Comparison of ENCODE assay signal across 26 cellular contexts in genomic region chr4:958314-958665, GRCh38. TPM values are rescaled to one million over a fixed set of nuclear protein-coding genes. Genes with fewer than 3 reads are reported as not detected.
"Had no signal": no experiment of that assay in that cellular context is flagged by ENCODE, and none has a peak within 500 bp of the region (broad histone marks: within the 10 kb centered on the region; RNA-seq: fewer than 3 reads in every experiment).

No MANE protein-coding gene starts in this region.

- H3K27ac ChIP-seq: colonic mucosa, epithelial cell of prostate, gastroesophageal sphincter, heart left ventricle, lower lobe of right lung, thyroid gland had no signal

- H3K27me3 ChIP-seq: colonic mucosa, gastroesophageal sphincter, heart left ventricle, thyroid gland had no signal

- H3K4me3 ChIP-seq: colonic mucosa, gastroesophageal sphincter, heart left ventricle, lower lobe of right lung, thyroid gland had no signal

- DNase-seq: activated B cell treated with CpG ODN at 0.5 μM for 24 hours; activated CD4-positive, alpha-beta T cell treated with anti-CD3 and anti-CD28 coated beads for 36 hours; activated CD4-positive, alpha-beta T cell treated with anti-CD3 and anti-CD28 coated beads, Interleukin-2, amount 50 U/mL, for 4 hours; activated CD8-positive, alpha-beta memory T cell treated with anti-CD3 and anti-CD28 coated beads for 24 hours; activated CD8-positive, alpha-beta memory T cell treated with anti-CD3 and anti-CD28 coated beads, Interleukin-2, amount 50 U/mL, for 4 hours; activated T-cell treated with anti-CD3 and anti-CD28 coated beads, Interleukin-2, amount 50 U/mL, for 24 hours; central memory CD4-positive, alpha-beta T cell; colonic mucosa; lower lobe of right lung; mesendoderm; naive B cell; occipital lobe; stimulated activated CD4-positive, alpha-beta T cell treated with anti-CD3 and anti-CD28 coated beads, Interleukin-12 subunit alpha, Interleukin-12 subunit beta, amount 100 ng/mL, for 4 hours; stimulated activated CD4-positive, alpha-beta T cell treated with anti-CD3 and anti-CD28 coated beads, Interleukin-4, amount 100 ng/mL, for 4 hours; stimulated activated naive CD8-positive, alpha-beta T cell treated with anti-CD3 and anti-CD28 coated beads, Interleukin-15, Interleukin-2, amounts not matched to agents 100 U/mL and 50 U/mL, for 24 hours; T-cell; T-helper 9 cell; thyroid gland had no signal

- ATAC-seq: activated CD4-positive, alpha-beta T cell treated with anti-CD3 and anti-CD28 coated beads for 36 hours; activated T-helper 17 cell treated with anti-CD3 and anti-CD28 coated beads, Interleukin-2, amount 50 U/mL, for 72 hours; gastroesophageal sphincter; lower lobe of right lung; stimulated activated naive CD8-positive, alpha-beta T cell treated with anti-CD3 and anti-CD28 coated beads, Interleukin-15, Interleukin-2, amounts not matched to agents 100 U/mL and 50 U/mL, for 24 hours; T-cell had no signal

- H3K27ac Mint-ChIP-seq: activated B cell treated with CpG ODN at 0.5 μM for 24 hours; activated CD4-positive, alpha-beta T cell treated with anti-CD3 and anti-CD28 coated beads for 36 hours; activated naive CD4-positive, alpha-beta T cell treated with anti-CD3 and anti-CD28 coated beads, Interleukin-2, amount 50 U/mL, for 24 hours; activated T-cell treated with anti-CD3 and anti-CD28 coated beads, Interleukin-2, amount 50 U/mL, for 24 hours; progenitor cell of endocrine pancreas; T-cell had no signal

- H3K27me3 Mint-ChIP-seq: activated B cell treated with CpG ODN at 0.5 μM for 24 hours; activated CD4-positive, alpha-beta T cell treated with anti-CD3 and anti-CD28 coated beads for 36 hours; activated naive CD4-positive, alpha-beta T cell treated with anti-CD3 and anti-CD28 coated beads, Interleukin-2, amount 50 U/mL, for 24 hours; activated T-cell treated with anti-CD3 and anti-CD28 coated beads, Interleukin-2, amount 50 U/mL, for 24 hours; activated T-helper 17 cell treated with anti-CD3 and anti-CD28 coated beads, Interleukin-2, amount 50 U/mL, for 72 hours; naive B cell; progenitor cell of endocrine pancreas; T-cell had no signal

- H3K4me3 Mint-ChIP-seq: activated B cell treated with CpG ODN at 0.5 μM for 24 hours; activated CD4-positive, alpha-beta T cell treated with anti-CD3 and anti-CD28 coated beads for 36 hours; activated naive CD4-positive, alpha-beta T cell treated with anti-CD3 and anti-CD28 coated beads, Interleukin-2, amount 50 U/mL, for 24 hours; activated T-cell treated with anti-CD3 and anti-CD28 coated beads, Interleukin-2, amount 50 U/mL, for 24 hours; activated T-helper 17 cell treated with anti-CD3 and anti-CD28 coated beads, Interleukin-2, amount 50 U/mL, for 72 hours; brain; T-cell had no signal

- H3K4me1 Mint-ChIP-seq: activated CD4-positive, alpha-beta T cell treated with anti-CD3 and anti-CD28 coated beads for 36 hours; activated naive CD4-positive, alpha-beta T cell treated with anti-CD3 and anti-CD28 coated beads, Interleukin-2, amount 50 U/mL, for 24 hours; activated T-helper 17 cell treated with anti-CD3 and anti-CD28 coated beads, Interleukin-2, amount 50 U/mL, for 72 hours; brain; T-cell had no signal

- H3K9me3 Mint-ChIP-seq: activated B cell treated with CpG ODN at 0.5 μM for 24 hours; activated naive CD4-positive, alpha-beta T cell treated with anti-CD3 and anti-CD28 coated beads, Interleukin-2, amount 50 U/mL, for 24 hours; activated T-cell treated with anti-CD3 and anti-CD28 coated beads, Interleukin-2, amount 50 U/mL, for 24 hours; activated T-helper 17 cell treated with anti-CD3 and anti-CD28 coated beads, Interleukin-2, amount 50 U/mL, for 72 hours; brain; naive B cell; T-cell had no signal

RNA-seq across cellular contexts. Expression of gene SLC26A1, which starts 34.9 kb away (rescaled TPM):
- total RNA-seq: activated B cell treated with CpG ODN at 0.5 μM for 24 hours, gastroesophageal sphincter, skeletal muscle tissue had no signal
